8 cellular contexts compared by ENCODE assay signal in the genomic region with DNA sequence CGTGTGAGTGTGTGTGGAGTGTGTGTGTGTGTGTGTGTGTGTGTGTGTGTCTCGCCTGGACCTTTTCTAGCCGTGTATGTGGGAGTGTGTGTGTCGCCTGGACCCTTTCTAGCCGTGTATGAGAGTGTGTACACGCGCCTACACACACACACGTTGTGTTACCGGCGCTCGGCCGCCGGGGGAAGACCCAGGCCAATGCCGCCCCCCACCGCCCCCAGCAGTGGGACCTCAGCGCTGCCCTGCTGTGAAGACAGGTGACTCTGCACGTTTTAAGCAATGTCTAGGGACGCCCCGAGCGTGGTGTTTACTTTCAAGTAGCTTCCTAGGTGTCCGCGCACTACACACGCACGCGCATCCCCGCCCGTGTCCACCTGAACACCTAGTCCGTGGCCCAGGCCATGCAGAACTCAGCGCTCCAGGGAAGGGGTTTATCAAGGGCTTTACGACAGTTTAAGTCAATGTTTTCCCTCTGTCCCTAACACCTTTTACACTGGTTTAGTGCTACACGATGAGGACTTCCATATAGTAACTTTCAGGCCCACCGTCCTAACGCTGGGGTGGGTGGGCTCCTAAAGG. TPM values are rescaled to one million over a fixed set of nuclear protein-coding genes. Genes with fewer than 3 reads are reported as not detected.
DNase-seq lines count a peak whose midpoint lies in the region; ATAC-seq and TF ChIP-seq lines count a peak whose summit lies in the region.

No MANE protein-coding gene starts in this region.

- peaks cover 32% of the 10 kb centered on the region for H3K4me1 Mint-ChIP-seq in T-helper 17 cell

- intact Hi-C loops in left colon (cut with DNase I, micrococcal nuclease), result loop anchor here (5.0 kb wide), 2 partner anchors 188 to 303 kb away; no protein-coding TSS in a partner anchor

- ATAC-seq in GM19023 (IDR thresholded peaks at IDR 0.05; ENCODE audit: unreplicated experiment) (peak; percentile 3), T-helper 17 cell (peak; percentile 2), left colon (peak; percentile 47), HG03520 (IDR thresholded peaks at IDR 0.05; ENCODE audit: unreplicated experiment) (no peak)

- peak overlapping the region; percentile 46 to 64 for H3K4me3 ChIP-seq in cardiac fibroblast (replicated peaks in 1 of 2; ENCODE audit: low read depth in 2 of 2, low read length in 2 of 2)

- H3K9me3 ChIP-seq in T-helper 17 cell (ENCODE audit: control insufficient read depth, low read length, poor library complexity, severe bottlenecking), result no peaks in the 10 kb centered on the region

- peak overlapping the region; percentile 95 for H3K27ac ChIP-seq in 22Rv1

- DNase-seq in KG1 (lab: John Stamatoyannopoulos, UW) (peak; percentile 39), T-helper 17 cell (peak in 1 of 3 donors; percentile 10), cardiac fibroblast (ENCODE audit: low read depth in 2 of 2) (peak; percentile 45 to 63), left colon (peak; percentile 61 to 76)
- DNase-seq in stimulated activated CD8-positive, alpha-beta memory T cell treated with anti-CD3 and anti-CD28 coated beads, Interleukin-4, amount 100 ng/mL, for 4 hours (ENCODE audit: low read depth in 2 of 2, low spot score in 1 of 2), result peak; percentile 28 to 30

- peak overlapping the region; percentile 95 for H3K27ac Mint-ChIP-seq in T-helper 17 cell

- TF ChIP-seq CTCF in 22Rv1 (IDR thresholded peaks at IDR 0.05) (no peak), cardiac fibroblast (IDR thresholded peaks at IDR 0.05; ENCODE audit: low read depth, low read length) (no peak)

- H3K36me3 Mint-ChIP-seq in T-helper 17 cell (ENCODE audit: low read depth), result peaks cover 10% of the 10 kb centered on the region

- H3K4me3 Mint-ChIP-seq in T-helper 17 cell, result peak overlapping the region; percentile 91

- H3K27me3 Mint-ChIP-seq in T-helper 17 cell, result no peaks in the 10 kb centered on the region

RNA-seq across cellular contexts. Expression of a gene that starts 1.2 kb away (rescaled TPM):
- total RNA-seq in T-helper 17 cell (100 to 1,000 TPM; 134 to 136 TPM), left colon (10 to 100 TPM; 16.6 to 19.3 TPM)

RNA-seq across cellular contexts. Expression of a gene that starts 46.2 kb away (rescaled TPM):
- 10 to 100 TPM; 55.2 to 71.2 TPM for total RNA-seq in T-helper 17 cell
- 10 to 100 TPM; 32.6 to 42.8 TPM for total RNA-seq in left colon

Comparison
In these comparisons a context has a peak if more than half of its experiments do, and no peak if none do; other contexts are left out.
1. RNA of a gene that starts 1.2 kb away (total RNA-seq): 134 to 136 TPM in T-helper 17 cell; 16.6 to 19.3 TPM in left colon; every median in the first group is over 4 times any median in the second.